10 cellular contexts compared by ENCODE assay signal in the genomic region with DNA sequence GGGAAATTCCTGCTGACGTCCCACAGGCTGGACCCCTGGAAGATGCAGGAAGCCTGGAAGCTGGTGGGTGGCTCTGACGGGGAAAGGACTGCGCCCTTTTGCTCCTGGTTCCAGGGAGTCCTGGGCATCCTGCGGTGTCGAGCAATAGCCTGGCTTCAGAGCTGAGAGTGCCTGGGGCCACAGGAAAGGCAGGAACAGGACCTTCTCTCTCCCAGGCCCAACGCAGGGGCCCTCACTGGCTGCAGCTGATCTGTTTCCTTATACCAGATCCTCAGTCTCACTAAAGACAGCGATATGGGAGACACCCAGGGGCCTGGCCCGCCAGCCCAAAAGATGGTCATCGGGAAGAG. TPM values are rescaled to one million over a fixed set of nuclear protein-coding genes. Genes with fewer than 3 reads are reported as not detected.
DNase-seq lines count a peak whose midpoint lies in the region; ATAC-seq and TF ChIP-seq lines count a peak whose summit lies in the region.
"Had no signal": no experiment of that assay in that cellular context is flagged by ENCODE, and none has a peak within 500 bp of the region (broad histone marks: within the 10 kb centered on the region; RNA-seq: fewer than 3 reads in every experiment).

No MANE protein-coding gene starts in this region.

- H3K4me2 ChIP-seq in SK-N-SH: no peak overlapping the region
- no peak overlapping the region for H3K4me2 ChIP-seq in OCI-LY3 (ENCODE audit: low read length)

- no peaks in the 10 kb centered on the region for H3K9me3 ChIP-seq in SK-N-SH
- no peaks in the 10 kb centered on the region for H3K9me3 ChIP-seq in OCI-LY3 (ENCODE audit: insufficient read depth, low read length)
- H3K9me3 ChIP-seq: body of pancreas had no signal

- in situ Hi-C loops in ACHN (cut with HindIII; ENCODE audit: low pct_ligation_motif_present, low pct_unique_long_range_greater_than_20kb, low sequenced_read_pairs): no loop called here

- H3K79me2 ChIP-seq in SK-N-SH (ENCODE audit: insufficient read depth): peaks cover 29% of the 10 kb centered on the region
- H3K79me2 ChIP-seq in OCI-LY3 (ENCODE audit: low read length): peaks cover 25% of the 10 kb centered on the region

- TF ChIP-seq POLR2A in erythroblast (IDR thresholded peaks at IDR 0.05; ENCODE audit: low read length): peak; percentile 30

- peak overlapping the region in 1 of 2 donors; percentile 99 for H3K4me3 Mint-ChIP-seq in stimulated activated naive B cell treated with anti-CD40 and anti-IgM and Interleukin-4, amounts not matched to agents 10 μg/mL and 1 μg/mL and 100 μg/mL, for 72 hours

- CTCF ChIA-PET in SK-N-SH (lab: Yijun Ruan, JAX): interaction anchor here (1.1 to 4.9 kb wide), 7 partner anchors 12 to 129 kb away, joined by 3 to 49 read pairs (median 13); partner anchors contain the start of genes PFDN6, RGL2 and WDR46

- peaks cover 39 to 72% of the 10 kb centered on the region in 2 donors for H3K4me1 Mint-ChIP-seq in stimulated activated naive B cell treated with anti-CD40 and anti-IgM and Interleukin-4, amounts not matched to agents 10 μg/mL and 1 μg/mL and 100 μg/mL, for 72 hours

- H3K36me3 ChIP-seq in SK-N-SH (replicated peaks in 1 of 2; ENCODE audit: control insufficient read depth in 1 of 2, insufficient read depth in 2 of 2, low read length in 1 of 2) (peaks cover 36 to 63% of the 10 kb centered on the region in 2 experiments), OCI-LY3 (replicated peaks; ENCODE audit: low read depth, low read length) (peaks cover 34% of the 10 kb centered on the region)

- H3K9ac ChIP-seq in SK-N-SH (no peak overlapping the region), OCI-LY3 (ENCODE audit: low read length) (no peak overlapping the region)

- peaks cover 69% of the 10 kb centered on the region for H3F3A ChIP-seq in SK-N-SH (replicated peaks; ENCODE audit: insufficient read depth)

- H4K20me1 ChIP-seq in SK-N-SH (ENCODE audit: insufficient read depth): peaks cover 36% of the 10 kb centered on the region
- H4K20me1 ChIP-seq in OCI-LY3 (ENCODE audit: insufficient read depth, low read length): peaks cover 33% of the 10 kb centered on the region

- TF ChIP-seq CTCF in SK-N-SH (IDR thresholded peaks at IDR 0.05) (no peak), OCI-LY3 (IDR thresholded peaks at IDR 0.05; ENCODE audit: low read depth, low read length) (no peak)

- H3K27me3 Mint-ChIP-seq in stimulated activated naive B cell treated with anti-CD40 and anti-IgM and Interleukin-4, amounts not matched to agents 10 μg/mL and 1 μg/mL and 100 μg/mL, for 72 hours: no peaks in the 10 kb centered on the region

- H3K27me3 ChIP-seq in SK-N-SH (ENCODE audit: insufficient read depth): no peaks in the 10 kb centered on the region
- H3K27me3 ChIP-seq in OCI-LY3 (ENCODE audit: low read depth, low read length): no peaks in the 10 kb centered on the region
- H3K27me3 ChIP-seq: body of pancreas had no signal

- TF ChIP-seq EP300 in SK-N-SH (IDR thresholded peaks at IDR 0.05; ENCODE audit: borderline replicate concordance in 1 of 2, low read depth in 1 of 2, low read length in 1 of 2): no peak

- H3K27ac Mint-ChIP-seq in stimulated activated naive B cell treated with anti-CD40 and anti-IgM and Interleukin-4, amounts not matched to agents 10 μg/mL and 1 μg/mL and 100 μg/mL, for 72 hours: peak overlapping the region; percentile 82

- peaks cover 48 to 55% of the 10 kb centered on the region in 2 donors for H3K36me3 Mint-ChIP-seq in stimulated activated naive B cell treated with anti-CD40 and anti-IgM and Interleukin-4, amounts not matched to agents 10 μg/mL and 1 μg/mL and 100 μg/mL, for 72 hours

- ATAC-seq in SK-N-SH treated with all-trans-retinoic acid at 6 μM for 48 hours (no peak; the same call in none of the 3 replicates), GM19035 (IDR thresholded peaks at IDR 0.05; ENCODE audit: unreplicated experiment) (no peak)
- no peak for ATAC-seq in stimulated activated naive B cell treated with anti-CD40 and anti-IgM and Interleukin-4, amounts not matched to agents 10 μg/mL and 1 μg/mL and 100 μg/mL, for 72 hours (replicated peaks)
- ATAC-seq: body of pancreas had no signal

- H3K27ac ChIP-seq in SK-N-SH (ENCODE audit: low read depth in 2 of 2, low read length in 1 of 2) (peak overlapping the region; percentile 4 to 67; a peak in 2 of 4 replicates), OCI-LY3 (ENCODE audit: low read length) (peak overlapping the region; percentile 89; the same call in 1 of the 2 replicates)

- H3K9me3 Mint-ChIP-seq in stimulated activated naive B cell treated with anti-CD40 and anti-IgM and Interleukin-4, amounts not matched to agents 10 μg/mL and 1 μg/mL and 100 μg/mL, for 72 hours: no peaks in the 10 kb centered on the region

- H2AFZ ChIP-seq in SK-N-SH (ENCODE audit: low read depth) (no peak overlapping the region), OCI-LY3 (ENCODE audit: low read depth, low read length) (no peak overlapping the region)

- no peak for TF ChIP-seq RAD21 in SK-N-SH (IDR thresholded peaks at IDR 0.05; ENCODE audit: low read length)

- 88% methylated on average over 9 of the region's 9 CpGs for WGBS in SK-N-SH (ENCODE audit: low lambda C conversion rate)

- DNase-seq in SK-N-SH: no peak
- DNase-seq in erythroblast (lab: John Stamatoyannopoulos, UW): no peak
- no peak for DNase-seq in stimulated activated naive B cell treated with anti-CD40 and anti-IgM and Interleukin-4, amounts not matched to agents 10 μg/mL and 1 μg/mL and 100 μg/mL, for 72 hours
- DNase-seq in ACHN: no peak
- DNase-seq in islet precursor cell: no peak
- DNase-seq: MV-4-11 had no signal

- H3K9me2 ChIP-seq in SK-N-SH: no peaks in the 10 kb centered on the region

- POLR2A ChIA-PET in SK-N-SH (lab: Yijun Ruan, JAX): interaction anchor here (2.0 to 2.9 kb wide), 5 partner anchors 11 to 40 kb away, joined by 6 to 58 read pairs (median 15); partner anchors contain the start of genes PFDN6, RGL2, WDR46 and ZBTB22

- H3K4me1 ChIP-seq in SK-N-SH (ENCODE audit: control insufficient read depth in 1 of 2, insufficient read depth in 2 of 2, low read depth in 1 of 2, low read length in 1 of 2): peaks cover 30 to 34% of the 10 kb centered on the region in 2 experiments; a peak in 3 of 4 replicates
- peaks cover 41% of the 10 kb centered on the region for H3K4me1 ChIP-seq in OCI-LY3 (ENCODE audit: low read length)

- H3K4me3 ChIP-seq in SK-N-SH (ENCODE audit: low read depth in 2 of 2, low read length in 1 of 2) (no peak overlapping the region), OCI-LY3 (ENCODE audit: low read length) (no peak overlapping the region)
- H3K4me3 ChIP-seq: body of pancreas had no signal

TF ChIP-seq in SK-N-SH, 30 proteins besides CTCF, POLR2A, EP300 and RAD21 (continues in another document):
- no peak for TF ChIP-seq TAF1 (IDR thresholded peaks at IDR 0.05; ENCODE audit: borderline replicate concordance, low read depth, low read length)
- no peak for TF ChIP-seq GATA2 (CRISPR knock-in tag; IDR thresholded peaks at IDR 0.05)
- no peak for TF ChIP-seq CHD2 (IDR thresholded peaks at IDR 0.05; ENCODE audit: low read length, partially characterized antibody)
- no peak for TF ChIP-seq USF1 (IDR thresholded peaks at IDR 0.05; ENCODE audit: borderline replicate concordance, low read depth)
- TF ChIP-seq SMC3 (IDR thresholded peaks at IDR 0.05; ENCODE audit: low read depth, low read length): no peak
- TF ChIP-seq MEF2A (IDR thresholded peaks at IDR 0.05; ENCODE audit: borderline replicate concordance, low read depth): no peak

TF ChIP-seq in SK-N-SH treated with all-trans-retinoic acid at 6 μM for 48 hours, 23 proteins besides CTCF, POLR2A, EP300 and RAD21 (continues in another document):
- no peak for TF ChIP-seq POU6F1 (CRISPR knock-in tag; IDR thresholded peaks at IDR 0.05; ENCODE audit: borderline replicate concordance, low read depth)

RNA-seq across cellular contexts. Expression of gene B3GALT4, which starts 1.4 kb away (rescaled TPM):
- polyA plus RNA-seq in SK-N-SH (2012; rRNA removed): 0.55 and 0.56 TPM in 2 replicates
- 0.27 and 0.42 TPM in 2 replicates for polyA plus RNA-seq in SK-N-SH (2012; cell fraction: cytosol; rRNA removed)
- 0.38 TPM in 2 replicates for polyA plus RNA-seq in SK-N-SH (2012; cell fraction: nucleus; rRNA removed)

RNA-seq across cellular contexts. Expression of gene RPS18, which starts 6.5 kb away (rescaled TPM):
- polyA plus RNA-seq in SK-N-SH (2012; rRNA removed): 12,112 and 13,423 TPM in 2 replicates
- 12,756 and 13,510 TPM in 2 replicates for polyA plus RNA-seq in SK-N-SH (2012; cell fraction: cytosol; rRNA removed)
- polyA plus RNA-seq in SK-N-SH (2012; cell fraction: nucleus; rRNA removed): 3,736 and 4,039 TPM in 2 replicates

RNA-seq across cellular contexts. Expression of gene VPS52, which starts 6.7 kb away (rescaled TPM):
- polyA plus RNA-seq in SK-N-SH (2012; rRNA removed): 74.0 and 90.7 TPM in 2 replicates
- 23.9 and 31.7 TPM in 2 replicates for polyA plus RNA-seq in SK-N-SH (2012; cell fraction: cytosol; rRNA removed)
- polyA plus RNA-seq in SK-N-SH (2012; cell fraction: nucleus; rRNA removed): 206 and 352 TPM in 2 replicates

RNA-seq across cellular contexts. Expression of gene WDR46, which starts 10.7 kb away (rescaled TPM):
- 153 and 172 TPM in 2 replicates for polyA plus RNA-seq in SK-N-SH (2012; rRNA removed)
- 76.0 and 91.7 TPM in 2 replicates for polyA plus RNA-seq in SK-N-SH (2012; cell fraction: cytosol; rRNA removed)
- polyA plus RNA-seq in SK-N-SH (2012; cell fraction: nucleus; rRNA removed): 421 and 466 TPM in 2 replicates

RNA-seq across cellular contexts. Expression of gene PFDN6, which starts 11.0 kb away (rescaled TPM):
- polyA plus RNA-seq in SK-N-SH (2012; rRNA removed): 182 and 213 TPM in 2 replicates
- 233 and 285 TPM in 2 replicates for polyA plus RNA-seq in SK-N-SH (2012; cell fraction: cytosol; rRNA removed)
- 113 and 143 TPM in 2 replicates for polyA plus RNA-seq in SK-N-SH (2012; cell fraction: nucleus; rRNA removed)
